6 cellular contexts compared by ENCODE assay signal in genomic region chr18:33288082-33288716, GRCh38.
"Had no signal": no experiment of that assay in that cellular context is flagged by ENCODE, and none has a peak within 500 bp of the region (broad histone marks: within the 10 kb centered on the region; RNA-seq: fewer than 3 reads in every experiment).

No MANE protein-coding gene starts in this region.

- FAIRE-seq: H54, HTR-8/SVneo had no signal

- H3K4me3 Mint-ChIP-seq: H9, IgD-negative memory B cell had no signal

- H3K27ac Mint-ChIP-seq: H9, IgD-negative memory B cell had no signal

- H3K4me1 Mint-ChIP-seq: H9, IgD-negative memory B cell had no signal

- H3K36me3 Mint-ChIP-seq: IgD-negative memory B cell had no signal

- H3K27me3 Mint-ChIP-seq: IgD-negative memory B cell had no signal

- H3K9me3 Mint-ChIP-seq: H9 had no signal

- DNase-seq: GOT3, H9, HCEC 1CT had no signal
